ENCODE assay signal across 1 cellular context in genomic region chr11:65857500-65858353, GRCh38.
TF ChIP-seq lines count a peak whose summit lies in the region.

Gene CFL1 (minus strand): TSS chr11:65858180. CDS start chr11:65858099, 81 bp downstream.

TF ChIP-seq in HepG2, 621 proteins besides CTCF, POLR2A, EP300 and RAD21 (continued from another document and continues in another):
- TF ChIP-seq PRDM15 (CRISPR knock-in tag; IDR thresholded peaks at IDR 0.05): no peak
- TF ChIP-seq ZNF850 (CRISPR knock-in tag; conservative IDR thresholded peaks at IDR 0.05): 0 out of 2 replicates have a peak, but pooled peaks have one; percentile 80
- TF ChIP-seq ELF1 (CRISPR knock-in tag; IDR thresholded peaks at IDR 0.05): peak; percentile 89
- no peak for TF ChIP-seq RCOR2 (CRISPR knock-in tag; IDR thresholded peaks at IDR 0.05)
- no peak for TF ChIP-seq NBN (conservative IDR thresholded peaks at IDR 0.05)
- no peak; the same call in 1 of the 2 replicates for TF ChIP-seq JDP2 (CRISPR knock-in tag; IDR thresholded peaks at IDR 0.05; ENCODE audit: borderline replicate concordance)
- peak; percentile 79; the same call in 1 of the 2 replicates for TF ChIP-seq HOXA9 (CRISPR knock-in tag; IDR thresholded peaks at IDR 0.05; ENCODE audit: borderline replicate concordance)
- peak; percentile 46; the same call in 1 of the 2 replicates for TF ChIP-seq ZNF770 (CRISPR knock-in tag; IDR thresholded peaks at IDR 0.05)
- no peak for TF ChIP-seq FIP1L1 (IDR thresholded peaks at IDR 0.05; ENCODE audit: borderline replicate concordance, insufficient read depth, low read depth, low read length)
- TF ChIP-seq TEF (CRISPR knock-in tag; IDR thresholded peaks at IDR 0.05): no peak
- no peak for TF ChIP-seq CSRNP2 (CRISPR knock-in tag; conservative IDR thresholded peaks at IDR 0.05; ENCODE audit: low read depth)
- no peak for TF ChIP-seq ZNF841 (CRISPR knock-in tag; IDR thresholded peaks at IDR 0.05; ENCODE audit: borderline replicate concordance)
- TF ChIP-seq MZF1 (CRISPR knock-in tag; IDR thresholded peaks at IDR 0.05; ENCODE audit: borderline replicate concordance): no peak
- TF ChIP-seq FOXA1 (IDR thresholded peaks at IDR 0.05): no peak
- TF ChIP-seq FOXA1 (CRISPR knock-in tag; IDR thresholded peaks at IDR 0.05): no peak
- TF ChIP-seq ZBTB34 (CRISPR knock-in tag; IDR thresholded peaks at IDR 0.05): no peak
- peak; percentile 51; the same call in 1 of the 2 replicates for TF ChIP-seq PATZ1 (CRISPR knock-in tag; IDR thresholded peaks at IDR 0.05)
- no peak for TF ChIP-seq GLI4 (CRISPR knock-in tag; IDR thresholded peaks at IDR 0.05; ENCODE audit: borderline replicate concordance)
- no peak for TF ChIP-seq RNF219 (CRISPR knock-in tag; IDR thresholded peaks at IDR 0.05)
- no peak for TF ChIP-seq FOXJ3 (CRISPR knock-in tag; IDR thresholded peaks at IDR 0.05; ENCODE audit: borderline replicate concordance)
- no peak for TF ChIP-seq MLLT10 (CRISPR knock-in tag; IDR thresholded peaks at IDR 0.05)
- no peak for TF ChIP-seq THAP9 (CRISPR knock-in tag; IDR thresholded peaks at IDR 0.05; ENCODE audit: borderline replicate concordance)
- TF ChIP-seq ATF5 (CRISPR knock-in tag; IDR thresholded peaks at IDR 0.05; ENCODE audit: low read depth): no peak
- no peak for TF ChIP-seq ZNF101 (CRISPR knock-in tag; IDR thresholded peaks at IDR 0.05; ENCODE audit: borderline replicate concordance, low read depth)
- TF ChIP-seq FOXP4 (CRISPR knock-in tag; IDR thresholded peaks at IDR 0.05): 0 out of 2 replicates have a peak, but pooled peaks have one; percentile 24
- TF ChIP-seq POLR2G (IDR thresholded peaks at IDR 0.05; ENCODE audit: low read depth, low read length): peak; percentile 100
- no peak for TF ChIP-seq ATF7 (IDR thresholded peaks at IDR 0.05)
- TF ChIP-seq ATF7 (CRISPR knock-in tag; IDR thresholded peaks at IDR 0.05): no peak
- TF ChIP-seq ONECUT2 (CRISPR knock-in tag; IDR thresholded peaks at IDR 0.05): no peak
- no peak for TF ChIP-seq TCF12 (IDR thresholded peaks at IDR 0.05)
- TF ChIP-seq TCF12 (CRISPR knock-in tag; IDR thresholded peaks at IDR 0.05): peak; percentile 94
